Comparison of ENCODE assay signal across 21 cellular contexts in the genomic region with DNA sequence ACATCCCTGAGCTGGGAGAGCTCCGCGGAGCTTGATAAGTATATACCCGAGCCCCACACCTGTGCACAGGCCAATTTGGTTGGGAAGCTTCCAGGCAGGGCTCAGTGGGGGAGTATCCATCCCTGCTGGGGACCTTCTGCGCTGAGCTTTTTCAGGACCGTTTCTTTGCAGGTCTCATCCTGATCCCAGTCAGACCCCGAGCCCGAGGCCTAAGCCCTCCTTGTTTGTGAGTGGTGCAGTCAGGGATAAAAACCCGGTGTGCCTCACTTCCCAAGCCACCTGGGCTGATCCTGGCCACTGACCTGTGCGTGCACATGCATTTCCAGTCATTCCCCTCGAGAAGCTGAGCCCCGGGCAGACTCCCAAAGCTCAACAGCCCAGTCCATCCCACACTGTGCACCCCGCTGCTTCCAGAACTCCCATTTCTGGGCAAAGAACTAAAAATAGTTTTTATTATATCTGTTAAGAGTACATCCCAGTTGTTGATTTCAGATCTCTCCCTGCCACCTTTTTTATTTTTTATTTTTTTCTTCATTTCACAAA. TPM values are rescaled to one million over a fixed set of nuclear protein-coding genes. Genes with fewer than 3 reads are reported as not detected.
"Had no signal": no experiment of that assay in that cellular context is flagged by ENCODE, and none has a peak within 500 bp of the region (broad histone marks: within the 10 kb centered on the region; RNA-seq: fewer than 3 reads in every experiment).

No MANE protein-coding gene starts in this region.

- H3K4me3 ChIP-seq: esophagus squamous epithelium, lung, right lobe of liver, smooth muscle cell, stomach, tibial artery had no signal

- H3K4me1 ChIP-seq: esophagus squamous epithelium, parathyroid adenoma, right lobe of liver, tibial artery had no signal

- DNase-seq: cortex of kidney; effector memory CD8-positive, alpha-beta T cell; erythroblast; esophagus squamous epithelium; head of caudate nucleus; natural killer cell; right lobe of liver; stimulated activated CD4-positive, alpha-beta T cell treated with anti-CD3 and anti-CD28 coated beads, Interleukin-12 subunit alpha, Interleukin-12 subunit beta, amount 100 ng/mL, for 4 hours; stimulated activated CD4-positive, alpha-beta T cell treated with anti-CD3 and anti-CD28 coated beads, Interleukin-1b, Interleukin-23, amount 100 ng/mL, for 48 hours; stimulated activated CD4-positive, alpha-beta T cell treated with anti-CD3 and anti-CD28 coated beads, Interleukin-4, amount 100 ng/mL, for 1 hour; stimulated activated CD8-positive, alpha-beta memory T cell treated with anti-CD3 and anti-CD28 coated beads, Interleukin-4, amount 100 ng/mL, for 48 hours; stimulated activated naive CD4-positive, alpha-beta T cell; stomach; tibial artery had no signal

- H3K36me3 ChIP-seq: right lobe of liver had no signal

- H3K27ac ChIP-seq: esophagus squamous epithelium, neutrophil, parathyroid adenoma, right lobe of liver, stomach, tibial artery had no signal

- H3K27me3 ChIP-seq: esophagus squamous epithelium, right lobe of liver, stomach, tibial artery had no signal

- ATAC-seq: effector memory CD8-positive, alpha-beta T cell; natural killer cell; right lobe of liver had no signal

- H3K9me3 ChIP-seq: esophagus squamous epithelium, neutrophil, right lobe of liver, stomach, tibial artery had no signal

RNA-seq across cellular contexts. Expression of gene GRIN2C, which starts 56.2 kb away (rescaled TPM):
- total RNA-seq: dermis microvascular lymphatic vessel endothelial cell, mononuclear cell, natural killer cell had no signal
- polyA plus RNA-seq: keratinocyte had no signal
